20 cellular contexts compared by ENCODE assay signal in genomic region chr9:78552802-78553201, GRCh38.
A peak's percentile ranks its signal among the peaks of the same experiment; 100 is the strongest.
DNase-seq lines count a peak whose midpoint lies in the region; ATAC-seq and TF ChIP-seq lines count a peak whose summit lies in the region.
"Had no signal": no experiment of that assay in that cellular context is flagged by ENCODE, and none has a peak within 500 bp of the region (broad histone marks: within the 10 kb centered on the region; RNA-seq: fewer than 3 reads in every experiment).

No MANE protein-coding gene starts in this region.

- no peak for ATAC-seq in GM18858 (IDR thresholded peaks at IDR 0.05; ENCODE audit: unreplicated experiment)
- ATAC-seq: GM23338; naive thymus-derived CD8-positive, alpha-beta T cell had no signal

- no peaks in the 10 kb centered on the region for H3K9me3 Mint-ChIP-seq in activated naive CD4-positive, alpha-beta T cell treated with anti-CD3 and anti-CD28 coated beads for 36 hours
- H3K9me3 Mint-ChIP-seq: GM23338 had no signal

- intact Hi-C loops in activated naive CD4-positive, alpha-beta T cell treated with anti-CD3 and anti-CD28 coated beads for 36 hours (cut with micrococcal nuclease) = no loop called here

- H3K4me3 ChIP-seq in retinal pigment epithelial cell (ENCODE audit: low read length) = no peak overlapping the region
- H3K4me3 ChIP-seq: GM23338, prostate gland had no signal

- no peak overlapping the region for H3K27ac Mint-ChIP-seq in activated naive CD4-positive, alpha-beta T cell treated with anti-CD3 and anti-CD28 coated beads for 36 hours
- H3K27ac Mint-ChIP-seq: GM23338; naive thymus-derived CD8-positive, alpha-beta T cell had no signal

- peak; percentile 61 for DNase-seq in DMS53 (lab: John Stamatoyannopoulos, UW)
- no peak for DNase-seq in DMS53 treated with DMSO at 0.1 percent for 48 hours (lab: John Stamatoyannopoulos, UW; ENCODE audit: unreplicated experiment)
- peak; percentile 27 for DNase-seq in NCI-H345 treated with DMSO at 0.1 percent for 48 hours (lab: John Stamatoyannopoulos, UW; ENCODE audit: unreplicated experiment)
- peak; percentile 19 for DNase-seq in fibroblast of peridontal ligament (ENCODE audit: extremely low read depth)
- peak; percentile 73 for DNase-seq in retinal pigment epithelial cell (ENCODE audit: low read depth)
- no peak for DNase-seq in SK-N-DZ (ENCODE audit: low spot score)
- DNase-seq in activated naive CD4-positive, alpha-beta T cell treated with anti-CD3 and anti-CD28 coated beads for 36 hours = no peak
- DNase-seq: activated CD4-positive, alpha-beta T cell treated with anti-CD3 and anti-CD28 coated beads, Interleukin-2, amount 50 U/mL, for 4 hours; anterior cingulate cortex; BE2C; hypothalamus; naive thymus-derived CD8-positive, alpha-beta T cell; NCI-H1694; NCI-H82; OCI-M1; SHP77; T-helper 1 cell had no signal

- TF ChIP-seq CTCF in retinal pigment epithelial cell (conservative IDR thresholded peaks at IDR 0.05; ENCODE audit: low read depth, low read length) = no peak

- H3K4me3 Mint-ChIP-seq in activated naive CD4-positive, alpha-beta T cell treated with anti-CD3 and anti-CD28 coated beads for 36 hours = no peak overlapping the region
- H3K4me3 Mint-ChIP-seq: GM23338; naive thymus-derived CD8-positive, alpha-beta T cell had no signal

- no peaks in the 10 kb centered on the region for H3K27me3 Mint-ChIP-seq in activated naive CD4-positive, alpha-beta T cell treated with anti-CD3 and anti-CD28 coated beads for 36 hours (ENCODE audit: low read depth)

- no peaks in the 10 kb centered on the region for H3K36me3 Mint-ChIP-seq in activated naive CD4-positive, alpha-beta T cell treated with anti-CD3 and anti-CD28 coated beads for 36 hours (ENCODE audit: low read depth)
- H3K36me3 Mint-ChIP-seq: naive thymus-derived CD8-positive, alpha-beta T cell had no signal

- CTCF ChIA-PET in activated naive CD4-positive, alpha-beta T cell treated with anti-CD3 and anti-CD28 coated beads for 36 hours (lab: Charles Lee) = interaction anchor here (0.6 kb wide), 1 partner anchor 126 kb away, joined by 3 read pairs; no protein-coding TSS in a partner anchor

- H3K4me1 Mint-ChIP-seq in activated naive CD4-positive, alpha-beta T cell treated with anti-CD3 and anti-CD28 coated beads for 36 hours (ENCODE audit: low read depth) = no peaks in the 10 kb centered on the region
- H3K4me1 Mint-ChIP-seq: naive thymus-derived CD8-positive, alpha-beta T cell had no signal

Comparison
In these comparisons a context has a peak if more than half of its experiments do, and no peak if none do; other contexts are left out.
1. DNase-seq: peak in DMS53 (single experiment), NCI-H345 treated with DMSO at 0.1 percent for 48 hours (single experiment), fibroblast of peridontal ligament (single experiment) and retinal pigment epithelial cell (single experiment); none in DMS53 treated with DMSO at 0.1 percent for 48 hours (single experiment), SK-N-DZ (single experiment) and activated naive CD4-positive, alpha-beta T cell treated with anti-CD3 and anti-CD28 coated beads for 36 hours (single experiment).